Comparison of ENCODE assay signal across 8 cellular contexts in genomic region chr18:48161201-48161910, GRCh38.
DNase-seq lines count a peak whose midpoint lies in the region; ATAC-seq lines count a peak whose summit lies in the region.

No MANE protein-coding gene starts in this region.

- peak; percentile 50 for DNase-seq in NCI-H510A treated with DMSO at 0.1 percent for 48 hours (lab: John Stamatoyannopoulos, UW)
- DNase-seq in activated CD8-positive, alpha-beta memory T cell treated with anti-CD3 and anti-CD28 coated beads for 48 hours (ENCODE audit: low read depth in 2 of 3, low spot score in 2 of 3) = peak; percentile 20 to 55 (median 38)
- peak; percentile 39 to 43 (median 41) for DNase-seq in effector memory CD8-positive, alpha-beta T cell
- peak; percentile 13 to 40 for DNase-seq in memory B cell (ENCODE audit: low spot score in 2 of 2)
- peak; percentile 27 to 58 (median 28) for DNase-seq in stimulated activated CD4-positive, alpha-beta T cell treated with anti-CD3 and anti-CD28 coated beads, TNF-alpha, amount 100 ng/mL, for 48 hours (ENCODE audit: low read depth in 3 of 3)

- H3K4me3 Mint-ChIP-seq in effector memory CD8-positive, alpha-beta T cell = peak overlapping the region; percentile 74 to 77
- peak overlapping the region; percentile 59 for H3K4me3 Mint-ChIP-seq in memory B cell

- peak overlapping the region in 1 of 2 donors; percentile 81 for H3K27ac Mint-ChIP-seq in effector memory CD8-positive, alpha-beta T cell
- H3K27ac Mint-ChIP-seq in memory B cell = no peak overlapping the region

- ATAC-seq in GM18511 (IDR thresholded peaks at IDR 0.05; ENCODE audit: unreplicated experiment) (peak; percentile 84), HG03095 (IDR thresholded peaks at IDR 0.05; ENCODE audit: unreplicated experiment) (peak; percentile 80), memory B cell (ENCODE audit: low read depth) (peak; percentile 92), GM19328 (IDR thresholded peaks at IDR 0.05; ENCODE audit: unreplicated experiment) (no peak)
- ATAC-seq in effector memory CD8-positive, alpha-beta T cell (replicated peaks) = peak; percentile 92

- peaks cover 4 to 14% of the 10 kb centered on the region in 2 donors for H3K27me3 Mint-ChIP-seq in effector memory CD8-positive, alpha-beta T cell
- peaks cover 17% of the 10 kb centered on the region for H3K27me3 Mint-ChIP-seq in memory B cell

- no peaks in the 10 kb centered on the region for H3K36me3 Mint-ChIP-seq in effector memory CD8-positive, alpha-beta T cell (ENCODE audit: insufficient read depth)
- H3K36me3 Mint-ChIP-seq in memory B cell = no peaks in the 10 kb centered on the region

- H3K9me3 Mint-ChIP-seq in effector memory CD8-positive, alpha-beta T cell = no peaks in the 10 kb centered on the region
- H3K9me3 Mint-ChIP-seq in memory B cell = no peaks in the 10 kb centered on the region

- H3K4me1 Mint-ChIP-seq in effector memory CD8-positive, alpha-beta T cell (ENCODE audit: low read depth in 2 of 2) = peaks cover 5 to 14% of the 10 kb centered on the region in 2 donors
- no peaks in the 10 kb centered on the region for H3K4me1 Mint-ChIP-seq in memory B cell
